ENCODE assay signal across 24 cellular contexts in the genomic region with DNA sequence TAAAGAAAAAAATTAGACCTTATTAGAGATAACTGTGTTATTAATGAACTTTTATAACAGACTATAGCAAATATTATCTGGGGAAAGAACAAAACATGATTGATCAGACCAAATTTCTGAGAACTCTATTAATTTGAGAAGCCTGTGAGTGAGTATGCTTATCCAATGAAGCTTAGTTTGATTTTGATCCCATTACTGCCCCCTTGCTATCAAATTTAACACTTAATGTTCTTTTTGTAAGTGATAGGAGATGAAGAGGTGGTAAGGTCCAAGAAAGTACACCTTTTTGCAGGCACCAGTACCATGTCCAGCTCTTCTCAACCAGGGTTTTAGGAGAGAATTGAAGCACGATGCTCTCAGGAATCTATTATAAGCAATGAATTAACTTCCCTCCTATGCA. TPM values are rescaled to one million over a fixed set of nuclear protein-coding genes. Genes with fewer than 3 reads are reported as not detected.
A peak's percentile ranks its signal among the peaks of the same experiment; 100 is the strongest.
DNase-seq lines count a peak whose midpoint lies in the region; ATAC-seq and TF ChIP-seq lines count a peak whose summit lies in the region.
"Had no signal": no experiment of that assay in that cellular context is flagged by ENCODE, and none has a peak within 500 bp of the region (broad histone marks: within the 10 kb centered on the region; RNA-seq: fewer than 3 reads in every experiment).

No MANE protein-coding gene starts in this region.

- no peak overlapping the region for H3K27ac Mint-ChIP-seq in T-helper 2 cell treated with Interferon-gamma antibody and Interleukin-4, amounts not matched to agents 5 μg/mL and 100 μg/mL, for 36 hours
- H3K27ac Mint-ChIP-seq: activated B cell treated with CpG ODN at 0.5 μM for 24 hours; activated CD8-positive, alpha-beta T cell treated with anti-CD3 and anti-CD28 coated beads, Interleukin-2, amount 10 ng/mL, durations not matched to agents 7 days and 5 days; activated naive CD8-positive, alpha-beta T cell; stimulated activated naive CD8-positive, alpha-beta T cell treated with anti-CD3 and anti-CD28 coated beads, Interleukin-15, Interleukin-2, amounts not matched to agents 100 ng/mL and 50 ng/mL, for 24 hours; T-helper 17 cell had no signal

- in situ Hi-C loops in brain microvascular endothelial cell (cut with HindIII; ENCODE audit: low pct_ligation_motif_present, low sequenced_read_pairs): no loop called here

- H3K27me3 Mint-ChIP-seq in T-helper 2 cell treated with Interferon-gamma antibody and Interleukin-4, amounts not matched to agents 5 μg/mL and 100 μg/mL, for 36 hours (ENCODE audit: low read depth): peaks cover 5% of the 10 kb centered on the region
- H3K27me3 Mint-ChIP-seq: activated naive CD8-positive, alpha-beta T cell had no signal

- DNase-seq in DMS 273 (lab: John Stamatoyannopoulos, UW; ENCODE audit: unreplicated experiment): peak; percentile 16
- DNase-seq in DMS 273 treated with DMSO at 0.1 percent for 48 hours (lab: John Stamatoyannopoulos, UW): no peak
- peak; percentile 27 for DNase-seq in LHCN-M2 (ENCODE audit: low read depth)
- no peak for DNase-seq in brain microvascular endothelial cell
- DNase-seq in midbrain (lab: John Stamatoyannopoulos, UW): peak; percentile 10
- no peak for DNase-seq in NCI-H510A (lab: John Stamatoyannopoulos, UW)
- no peak for DNase-seq in T-helper 2 cell treated with Interferon-gamma antibody and Interleukin-4, amounts not matched to agents 5 μg/mL and 100 μg/mL, for 36 hours (ENCODE audit: low spot score)
- DNase-seq: 8988T; activated B cell treated with CpG ODN at 0.5 μM for 24 hours; activated CD8-positive, alpha-beta T cell treated with anti-CD3 and anti-CD28 coated beads, Interleukin-2, amount 10 ng/mL, durations not matched to agents 7 days and 5 days; activated T-cell treated with anti-CD3 and anti-CD28 coated beads, Interleukin-2, amount 50 U/mL, for 48 hours; C1 segment of cervical spinal cord; DMS79 treated with DMSO at 0.1 percent for 48 hours; hypothalamus; NCI-H2029; NCI-H69; RPMI8226; T-helper 17 cell; upper lobe of left lung had no signal

- no peak overlapping the region for H3K4me3 ChIP-seq in brain microvascular endothelial cell (ENCODE audit: low read depth, low read length)
- H3K4me3 ChIP-seq: upper lobe of left lung had no signal

- no peak overlapping the region for H3K4me3 Mint-ChIP-seq in T-helper 2 cell treated with Interferon-gamma antibody and Interleukin-4, amounts not matched to agents 5 μg/mL and 100 μg/mL, for 36 hours
- H3K4me3 Mint-ChIP-seq: activated B cell treated with CpG ODN at 0.5 μM for 24 hours; activated CD8-positive, alpha-beta T cell treated with anti-CD3 and anti-CD28 coated beads, Interleukin-2, amount 10 ng/mL, durations not matched to agents 7 days and 5 days; activated naive CD8-positive, alpha-beta T cell; stimulated activated naive CD8-positive, alpha-beta T cell treated with anti-CD3 and anti-CD28 coated beads, Interleukin-15, Interleukin-2, amounts not matched to agents 100 ng/mL and 50 ng/mL, for 24 hours; T-helper 17 cell had no signal

- no peaks in the 10 kb centered on the region for H3K36me3 ChIP-seq in brain microvascular endothelial cell (replicated peaks)
- H3K36me3 ChIP-seq: upper lobe of left lung had no signal

- ATAC-seq in HG02870 (IDR thresholded peaks at IDR 0.05; ENCODE audit: unreplicated experiment): no peak
- ATAC-seq: activated CD8-positive, alpha-beta T cell treated with anti-CD3 and anti-CD28 coated beads, Interleukin-2, amount 10 ng/mL, durations not matched to agents 7 days and 5 days; HepG2; T-helper 17 cell had no signal

- H3K27me3 ChIP-seq in brain microvascular endothelial cell (replicated peaks): no peaks in the 10 kb centered on the region
- H3K27me3 ChIP-seq: upper lobe of left lung had no signal

- no peaks in the 10 kb centered on the region for H3K4me1 Mint-ChIP-seq in T-helper 2 cell treated with Interferon-gamma antibody and Interleukin-4, amounts not matched to agents 5 μg/mL and 100 μg/mL, for 36 hours (ENCODE audit: low read depth)
- H3K4me1 Mint-ChIP-seq: activated B cell treated with CpG ODN at 0.5 μM for 24 hours, T-helper 17 cell had no signal

- H3K9me3 Mint-ChIP-seq in T-helper 2 cell treated with Interferon-gamma antibody and Interleukin-4, amounts not matched to agents 5 μg/mL and 100 μg/mL, for 36 hours: peaks cover 7% of the 10 kb centered on the region

- no peak overlapping the region for H3K27ac ChIP-seq in brain microvascular endothelial cell
- H3K27ac ChIP-seq: upper lobe of left lung had no signal

- TF ChIP-seq CTCF in brain microvascular endothelial cell (IDR thresholded peaks at IDR 0.05; ENCODE audit: low read depth, low read length, missing control alignments): peak; percentile 6

- no peaks in the 10 kb centered on the region for H3K36me3 Mint-ChIP-seq in T-helper 2 cell treated with Interferon-gamma antibody and Interleukin-4, amounts not matched to agents 5 μg/mL and 100 μg/mL, for 36 hours (ENCODE audit: low read depth)

RNA-seq across cellular contexts. Expression of a gene that starts 49.9 kb away (rescaled TPM):
- total RNA-seq in LHCN-M2 (2014; rRNA removed): 5.3 and 6.2 TPM in 2 replicates
- 3.1 TPM for polyA plus RNA-seq in LHCN-M2 (2012)
- total RNA-seq: activated B cell treated with CpG ODN at 0.5 μM for 24 hours; activated CD8-positive, alpha-beta T cell treated with anti-CD3 and anti-CD28 coated beads, Interleukin-2, amount 10 ng/mL, durations not matched to agents 7 days and 5 days; HepG2; mesenteric fat pad had no signal
- polyA plus RNA-seq: HepG2 had no signal

Comparison
In these comparisons a context has a peak if more than half of its experiments do, and no peak if none do; other contexts are left out.
1. DNase-seq: peak in DMS 273 (single experiment), LHCN-M2 (single experiment) and midbrain (single experiment); none in DMS 273 treated with DMSO at 0.1 percent for 48 hours (single experiment), brain microvascular endothelial cell (single experiment), NCI-H510A (single experiment) and T-helper 2 cell treated with Interferon-gamma antibody and Interleukin-4, amounts not matched to agents 5 μg/mL and 100 μg/mL, for 36 hours (single experiment).